2 cellular contexts compared by ENCODE assay signal in genomic region chr1:151515265-151515664, GRCh38.
TF ChIP-seq lines count a peak whose summit lies in the region.

No MANE protein-coding gene starts in this region.

TF ChIP-seq in GM23338, 12 proteins besides CTCF, POLR2A, EP300 and RAD21:
- TF ChIP-seq ZNF331 (CRISPR knock-in tag; IDR thresholded peaks at IDR 0.05; ENCODE audit: low read depth) = no peak
- no peak for TF ChIP-seq EZH2phosphoT487 (IDR thresholded peaks at IDR 0.05; ENCODE audit: unreplicated experiment)
- no peak for TF ChIP-seq NANOG (IDR thresholded peaks at IDR 0.05; ENCODE audit: borderline replicate concordance)
- TF ChIP-seq EZH2 (IDR thresholded peaks at IDR 0.05; ENCODE audit: low read depth, unreplicated experiment) = no peak
- TF ChIP-seq JUNB (IDR thresholded peaks at IDR 0.05; ENCODE audit: unreplicated experiment) = no peak
- no peak for TF ChIP-seq REST (IDR thresholded peaks at IDR 0.05; ENCODE audit: unreplicated experiment)
- no peak for TF ChIP-seq CREB1 (CRISPR knock-in tag; IDR thresholded peaks at IDR 0.05; ENCODE audit: low read depth)
- TF ChIP-seq ETS1 (IDR thresholded peaks at IDR 0.05) = no peak
- TF ChIP-seq STAT1 (IDR thresholded peaks at IDR 0.05; ENCODE audit: unreplicated experiment) = no peak

TF ChIP-seq in HepG2, 621 proteins besides CTCF, POLR2A, EP300 and RAD21:
- 0 out of 2 replicates have a peak, but pooled peaks have one; percentile 33 for TF ChIP-seq CHD4 (IDR thresholded peaks at IDR 0.05; ENCODE audit: borderline replicate concordance, low read length)
- TF ChIP-seq ZNF629 (CRISPR knock-in tag; conservative IDR thresholded peaks at IDR 0.05) = peak; percentile 89
- no peak for TF ChIP-seq CBX2 (IDR thresholded peaks at IDR 0.05; ENCODE audit: low read depth, low read length)
- no peak for TF ChIP-seq CBX2 (CRISPR knock-in tag; IDR thresholded peaks at IDR 0.05; ENCODE audit: low read depth)
- no peak for TF ChIP-seq TARDBP (CRISPR knock-in tag; IDR thresholded peaks at IDR 0.05)
- 0 out of 2 replicates have a peak, but pooled peaks have one; percentile 36 for TF ChIP-seq ZMYM3 (CRISPR knock-in tag; IDR thresholded peaks at IDR 0.05)
